ENCODE assay signal across 8 cellular contexts in genomic region chr2:122233372-122233771, GRCh38.
"Had no signal": no experiment of that assay in that cellular context is flagged by ENCODE, and none has a peak within 500 bp of the region (broad histone marks: within the 10 kb centered on the region; RNA-seq: fewer than 3 reads in every experiment).

No MANE protein-coding gene starts in this region.

- H3K4me1 ChIP-seq: HAP-1 had no signal

- H2AFZ ChIP-seq: GM23338 had no signal

- H3K9me3 ChIP-seq: HAP-1 had no signal

- ATAC-seq: GM23338, HCT116, HepG2 had no signal

- H3K36me3 ChIP-seq: HAP-1 had no signal

- FAIRE-seq: HepG2 had no signal

- DNase-seq: H7, Kasumi-1, KG1 had no signal

- H3K27ac ChIP-seq: HL-60 had no signal

- H3K4me3 ChIP-seq: GM23338, HAP-1 had no signal

- H3K4me2 ChIP-seq: GM23338 had no signal
